ENCODE assay signal across 18 cellular contexts in the genomic region with DNA sequence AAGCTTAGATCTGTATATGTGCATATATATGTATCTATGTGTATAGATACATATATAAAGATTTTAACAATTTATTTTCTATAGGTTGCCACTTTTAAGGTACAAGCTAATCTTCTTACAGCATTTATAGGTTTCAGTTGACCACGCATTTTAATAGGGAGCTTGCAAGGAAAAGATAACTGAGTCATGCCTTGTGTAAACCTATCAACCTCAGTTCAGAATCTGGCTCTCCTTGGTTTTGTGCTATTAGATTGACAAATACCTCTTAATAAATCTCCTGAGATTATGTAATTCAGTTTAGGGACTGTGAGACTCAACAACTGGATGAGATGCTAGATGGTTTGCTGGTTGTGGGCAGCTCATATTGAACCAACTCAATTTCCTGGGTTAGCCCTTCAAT.
DNase-seq lines count a peak whose midpoint lies in the region; ATAC-seq and TF ChIP-seq lines count a peak whose summit lies in the region.
"Had no signal": no experiment of that assay in that cellular context is flagged by ENCODE, and none has a peak within 500 bp of the region (broad histone marks: within the 10 kb centered on the region; RNA-seq: fewer than 3 reads in every experiment).

No MANE protein-coding gene starts in this region.

- H2BK120ac ChIP-seq in IMR-90 (ENCODE audit: low read depth, low read length) = no peak overlapping the region

- no peaks in the 10 kb centered on the region for H3K27me3 ChIP-seq in IMR-90 (ENCODE audit: control insufficient read depth, insufficient read depth, low read length)
- H3K27me3 ChIP-seq in RWPE2 (ENCODE audit: insufficient read depth, poor library complexity, severe bottlenecking) = no peaks in the 10 kb centered on the region
- H3K27me3 ChIP-seq in right atrium auricular region = no peaks in the 10 kb centered on the region
- H3K27me3 ChIP-seq: BLaER1 had no signal

- H3K14ac ChIP-seq in IMR-90 (replicated peaks; ENCODE audit: low read depth, low read length) = no peak overlapping the region

- H3K4me1 ChIP-seq in IMR-90 (ENCODE audit: control insufficient read depth, insufficient read depth, low read length) (no peaks in the 10 kb centered on the region), RWPE2 (ENCODE audit: insufficient read depth, poor library complexity, severe bottlenecking) (no peaks in the 10 kb centered on the region), right atrium auricular region (no peaks in the 10 kb centered on the region)
- H3K4me1 ChIP-seq: BLaER1 had no signal

- H3K4me2 ChIP-seq in IMR-90 (ENCODE audit: low read depth, low read length) = no peak overlapping the region
- H3K4me2 ChIP-seq: BLaER1 had no signal

- intact Hi-C loops in IMR-90 (cut with micrococcal nuclease) = loop anchor here (5.0 kb wide), 1 partner anchor 677 kb away; no protein-coding TSS in a partner anchor

- H2AK5ac ChIP-seq in IMR-90 (ENCODE audit: low read depth, low read length) = no peak overlapping the region

- CTCF ChIA-PET in IMR-90 (lab: Yijun Ruan, JAX) = interaction anchor here (1.1 to 2.5 kb wide), 4 partner anchors 9 to 216 kb away, joined by 3 to 8 read pairs (median 4); no protein-coding TSS in a partner anchor

- no peak overlapping the region for H3K18ac ChIP-seq in IMR-90 (ENCODE audit: low read depth, low read length)

- H3K9ac ChIP-seq in IMR-90 (ENCODE audit: low read depth, low read length) = no peak overlapping the region
- H3K9ac ChIP-seq: BLaER1 had no signal

- no peak for TF ChIP-seq CTCF in IMR-90 (conservative IDR thresholded peaks at IDR 0.05; ENCODE audit: low read depth, low read length)
- no peak for TF ChIP-seq CTCF in RWPE2 (IDR thresholded peaks at IDR 0.05; ENCODE audit: poor library complexity, severe bottlenecking)
- no peak for TF ChIP-seq CTCF in epithelial cell of esophagus (IDR thresholded peaks at IDR 0.05; ENCODE audit: insufficient read depth, low read depth, low read length, missing control alignments)
- TF ChIP-seq CTCF in right atrium auricular region (IDR thresholded peaks at IDR 0.05) = no peak

- POLR2A ChIA-PET in IMR-90 (lab: Charles Lee; ENCODE audit: unreplicated experiment) = no interaction called here

- no peak overlapping the region for H2BK20ac ChIP-seq in IMR-90 (ENCODE audit: low read depth, low read length)

- H4K91ac ChIP-seq in IMR-90 (ENCODE audit: insufficient read depth, low read depth, low read length) = no peak overlapping the region

- H2AFZ ChIP-seq in IMR-90 (replicated peaks; ENCODE audit: low read length, poor library complexity) = no peak overlapping the region

- no peaks in the 10 kb centered on the region for H3K9me3 ChIP-seq in IMR-90 (ENCODE audit: control insufficient read depth, insufficient read depth, low read length)
- no peaks in the 10 kb centered on the region for H3K9me3 ChIP-seq in RWPE2 (ENCODE audit: severe bottlenecking)
- no peaks in the 10 kb centered on the region for H3K9me3 ChIP-seq in right atrium auricular region
- H3K9me3 ChIP-seq: BLaER1 had no signal

- no peak overlapping the region for H4K5ac ChIP-seq in IMR-90 (ENCODE audit: low read depth, low read length)

- WGBS in IMR-90 (ENCODE audit: extremely low coverage in 2 of 2, insufficient read length in 1 of 2), 2 experiments = no CpG with 5 or more reads among the region's 1 CpG

- H3K36me3 ChIP-seq in IMR-90 (ENCODE audit: control insufficient read depth, insufficient read depth, low read length) = no peaks in the 10 kb centered on the region
- no peaks in the 10 kb centered on the region for H3K36me3 ChIP-seq in RWPE2 (ENCODE audit: low read depth)
- no peaks in the 10 kb centered on the region for H3K36me3 ChIP-seq in right atrium auricular region
- H3K36me3 ChIP-seq: BLaER1 had no signal

- H2BK15ac ChIP-seq in IMR-90 (ENCODE audit: low read depth, low read length) = no peak overlapping the region

- H3K4ac ChIP-seq in IMR-90 (ENCODE audit: low read depth, low read length) = no peak overlapping the region

- TF ChIP-seq RAD21 in IMR-90 (IDR thresholded peaks at IDR 0.05; ENCODE audit: low read length) = no peak

- no peaks in the 10 kb centered on the region for H4K20me1 ChIP-seq in IMR-90 (ENCODE audit: insufficient read depth, low read length)
- H4K20me1 ChIP-seq: BLaER1 had no signal

- H3K79me1 ChIP-seq in IMR-90 (ENCODE audit: low read depth in 1 of 2, low read length in 2 of 2) = no peaks in the 10 kb centered on the region

- H3K4me3 ChIP-seq in IMR-90 (ENCODE audit: insufficient read depth, low read depth, low read length) (no peak overlapping the region), RWPE2 (ENCODE audit: severe bottlenecking) (no peak overlapping the region), epithelial cell of esophagus (ENCODE audit: low read length) (no peak overlapping the region), right atrium auricular region (no peak overlapping the region)
- H3K4me3 ChIP-seq: BLaER1, GM12878 had no signal

- H3K9me1 ChIP-seq in IMR-90 (ENCODE audit: insufficient read depth, low read length) = peaks cover 3% of the 10 kb centered on the region; the same call in 1 of the 2 replicates

- TF ChIP-seq POLR2A in IMR-90 (IDR thresholded peaks at IDR 0.05; ENCODE audit: low read depth, low read length) = no peak

- no peak overlapping the region for H2BK5ac ChIP-seq in IMR-90 (ENCODE audit: low read depth, low read length, poor library complexity, severe bottlenecking)

- DNase-seq in IMR-90 (peak; percentile 61), RWPE2 (ENCODE audit: low spot score) (no peak), epithelial cell of esophagus (ENCODE audit: low read depth) (peak; percentile 50), renal cortical epithelial cell (ENCODE audit: low read depth) (peak; percentile 52), OCI-M1 (lab: John Stamatoyannopoulos, UW) (no peak), T1000 (lab: John Stamatoyannopoulos, UW) (no peak), right atrium auricular region (ENCODE audit: low spot score) (no peak), AG08395 (ENCODE audit: low spot score) (no peak)
- DNase-seq: CD4-positive, alpha-beta memory T cell; DMS153; DMS79; GOT3; H7; HFFc6 had no signal

- ATAC-seq in IMR-90 (ENCODE audit: low read depth) = no peak
- peak; percentile 41; the same call in 1 of the 3 replicates for ATAC-seq in RWPE2 (ENCODE audit: low read depth)
- ATAC-seq: GM12878, HCT116 had no signal

- H2AK9ac ChIP-seq in IMR-90 (replicated peaks; ENCODE audit: low read depth, low read length, poor library complexity) = no peak overlapping the region

- no TSS peak for BruUV-seq in IMR-90 (replicated peaks; lab: Mats Ljungman, UMichigan)

- no peak overlapping the region for H3K23ac ChIP-seq in IMR-90 (ENCODE audit: low read depth, low read length)

- in situ Hi-C loops in IMR-90 (cut with MboI; ENCODE audit: low sequenced_read_pairs) = loop anchor here (25.0 kb wide), 1 partner anchor 817 kb away; no protein-coding TSS in a partner anchor

- H3K56ac ChIP-seq in IMR-90 (ENCODE audit: extremely low read depth, insufficient read depth, low read length) = no peak overlapping the region

- H3K27ac ChIP-seq in IMR-90 (ENCODE audit: insufficient read depth, low read length) (no peak overlapping the region), RWPE2 (ENCODE audit: poor library complexity, severe bottlenecking) (no peak overlapping the region), right atrium auricular region (no peak overlapping the region)
- H3K27ac ChIP-seq: BLaER1, HL-60 had no signal

- H4K8ac ChIP-seq in IMR-90 (ENCODE audit: low read depth in 2 of 2, low read length in 2 of 2) = no peak overlapping the region

- dilution Hi-C loops in IMR-90 (cut with HindIII; ENCODE audit: low sequenced_read_pairs, unreplicated experiment) = no loop called here

TF ChIP-seq in IMR-90, 13 proteins besides CTCF, POLR2A, EP300 and RAD21:
- no peak for TF ChIP-seq NFE2L2 (IDR thresholded peaks at IDR 0.05; ENCODE audit: low read depth, low read length)
- no peak for TF ChIP-seq SMC3 (IDR thresholded peaks at IDR 0.05; ENCODE audit: low read depth, low read length)
- TF ChIP-seq, protein P1, sequence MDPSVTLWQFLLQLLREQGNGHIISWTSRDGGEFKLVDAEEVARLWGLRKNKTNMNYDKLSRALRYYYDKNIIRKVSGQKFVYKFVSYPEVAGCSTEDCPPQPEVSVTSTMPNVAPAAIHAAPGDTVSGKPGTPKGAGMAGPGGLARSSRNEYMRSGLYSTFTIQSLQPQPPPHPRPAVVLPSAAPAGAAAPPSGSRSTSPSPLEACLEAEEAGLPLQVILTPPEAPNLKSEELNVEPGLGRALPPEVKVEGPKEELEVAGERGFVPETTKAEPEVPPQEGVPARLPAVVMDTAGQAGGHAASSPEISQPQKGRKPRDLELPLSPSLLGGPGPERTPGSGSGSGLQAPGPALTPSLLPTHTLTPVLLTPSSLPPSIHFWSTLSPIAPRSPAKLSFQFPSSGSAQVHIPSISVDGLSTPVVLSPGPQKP (IDR thresholded peaks at IDR 0.05; ENCODE audit: borderline replicate concordance, low read depth, low read length) = no peak
- TF ChIP-seq RCOR1 (IDR thresholded peaks at IDR 0.05; ENCODE audit: insufficient replicate concordance, low read length) = no peak
- TF ChIP-seq BHLHE40 (IDR thresholded peaks at IDR 0.05; ENCODE audit: low read depth, low read length) = no peak

Comparison
In these comparisons a context has a peak if more than half of its experiments do, and no peak if none do; other contexts are left out.
1. DNase-seq: peak in IMR-90 (single experiment), epithelial cell of esophagus (single experiment) and renal cortical epithelial cell (single experiment); none in RWPE2 (single experiment), OCI-M1 (single experiment), T1000 (single experiment), right atrium auricular region (single experiment) and AG08395 (single experiment).